Comparison of ENCODE assay signal across 9 cellular contexts in the genomic region with DNA sequence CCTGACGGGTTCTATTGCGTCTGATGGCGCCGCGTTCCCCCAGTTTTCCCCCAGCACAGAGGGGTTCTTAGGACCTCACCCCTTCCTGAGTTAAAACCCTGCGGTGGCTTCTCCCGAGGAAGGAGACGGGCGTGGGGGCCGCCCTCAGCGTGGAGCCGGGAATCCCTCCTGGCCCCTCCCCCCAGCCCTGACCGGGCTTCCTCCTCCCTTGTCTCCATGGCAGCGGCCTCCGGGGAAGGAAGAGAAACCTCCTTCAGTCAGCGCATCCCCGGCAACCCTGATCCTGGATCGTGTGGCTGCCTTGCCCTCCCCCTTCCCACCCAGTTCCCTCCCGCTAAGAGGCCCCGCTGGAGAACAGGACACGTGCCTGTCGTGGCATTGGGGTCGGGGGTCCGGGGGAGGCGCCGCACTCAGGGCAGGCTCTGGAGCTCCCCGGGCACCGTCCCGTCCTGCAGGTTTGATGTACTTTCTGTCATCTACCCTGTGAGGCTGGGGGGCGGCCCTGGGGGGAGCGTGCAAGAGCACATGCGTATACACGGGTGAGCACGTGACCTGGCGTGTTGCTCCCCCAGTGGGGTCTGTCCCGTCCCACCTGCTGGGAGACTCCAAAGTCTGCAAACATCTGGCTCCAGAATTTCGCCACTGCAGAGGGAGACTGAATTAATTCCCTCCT. TPM values are rescaled to one million over a fixed set of nuclear protein-coding genes. Genes with fewer than 3 reads are reported as not detected.
DNase-seq lines count a peak whose midpoint lies in the region; ATAC-seq, FAIRE-seq and TF ChIP-seq lines count a peak whose summit lies in the region.
"Had no signal": no experiment of that assay in that cellular context is flagged by ENCODE, and none has a peak within 500 bp of the region (broad histone marks: within the 10 kb centered on the region; RNA-seq: fewer than 3 reads in every experiment).

No MANE protein-coding gene starts in this region.

- no peak overlapping the region for H3K4me3 Mint-ChIP-seq in CD14-positive monocyte
- H3K4me3 Mint-ChIP-seq in activated T-helper 1 cell treated with anti-CD3 and anti-CD28 coated beads, Interleukin-12 subunit alpha, Interleukin-12 subunit beta, Interleukin-2, Interleukin-4 antibody, amounts not matched to agents 30 ng/mL and 10 ng/mL and 1 ng/mL, durations not matched to agents 14 hours and 24 hours and 36 hours = no peak overlapping the region
- H3K4me3 Mint-ChIP-seq: CD8-positive, alpha-beta T cell had no signal

- no peak overlapping the region for H2BK15ac ChIP-seq in mesendoderm (replicated peaks; ENCODE audit: low read depth)

- no peaks in the 10 kb centered on the region for H3K79me1 ChIP-seq in mesendoderm (ENCODE audit: low read length)

- no peak overlapping the region for H2BK5ac ChIP-seq in mesendoderm (ENCODE audit: low read length)

- H3K4ac ChIP-seq in mesendoderm (ENCODE audit: low read depth, low read length) = no peak overlapping the region

- H3K79me2 ChIP-seq in mesendoderm (ENCODE audit: control insufficient read depth, insufficient read depth, low read length) = no peaks in the 10 kb centered on the region

- H3K23ac ChIP-seq in mesendoderm (ENCODE audit: low read length) = no peak overlapping the region

- peaks cover 0 to 6% (median 2%) of the 10 kb centered on the region in 3 donors for H3K27me3 Mint-ChIP-seq in CD14-positive monocyte (ENCODE audit: low read depth in 3 of 3)
- no peaks in the 10 kb centered on the region for H3K27me3 Mint-ChIP-seq in activated T-helper 1 cell treated with anti-CD3 and anti-CD28 coated beads, Interleukin-12 subunit alpha, Interleukin-12 subunit beta, Interleukin-2, Interleukin-4 antibody, amounts not matched to agents 30 ng/mL and 10 ng/mL and 1 ng/mL, durations not matched to agents 14 hours and 24 hours and 36 hours (ENCODE audit: insufficient read depth)

- no peaks in the 10 kb centered on the region for H3K9me3 ChIP-seq in A549

- no peak for FAIRE-seq in A549 (lab: Jason Lieb, UNC)

- peak overlapping the region; percentile 97 to 100 for H3K27ac ChIP-seq in A549
- H3K27ac ChIP-seq in mesendoderm (ENCODE audit: low read depth, low read length) = no peak overlapping the region

- H2BK120ac ChIP-seq in mesendoderm (ENCODE audit: low read depth, low read length) = no peak overlapping the region

- H3K9me3 Mint-ChIP-seq in CD14-positive monocyte = peaks cover 0 to 8% (median 5%) of the 10 kb centered on the region in 7 donors
- no peaks in the 10 kb centered on the region for H3K9me3 Mint-ChIP-seq in activated T-helper 1 cell treated with anti-CD3 and anti-CD28 coated beads, Interleukin-12 subunit alpha, Interleukin-12 subunit beta, Interleukin-2, Interleukin-4 antibody, amounts not matched to agents 30 ng/mL and 10 ng/mL and 1 ng/mL, durations not matched to agents 14 hours and 24 hours and 36 hours
- H3K9me3 Mint-ChIP-seq: CD8-positive, alpha-beta T cell had no signal

- TF ChIP-seq RAD21 in A549 (conservative IDR thresholded peaks at IDR 0.05 in 1 of 2, IDR thresholded peaks at IDR 0.05 in 1 of 2) = no peak

- no peak overlapping the region for H2AK5ac ChIP-seq in mesendoderm (ENCODE audit: low read length)

- DNase-seq in A549 (ENCODE audit: low read depth in 1 of 2, low spot score in 1 of 2) (peak; percentile 58 to 69), NCI-H1436 (lab: John Stamatoyannopoulos, UW) (peak; percentile 71), cardiac fibroblast (ENCODE audit: low read depth in 2 of 2) (peak; percentile 72 to 77), mesendoderm (peak; percentile 42), CD14-positive monocyte (ENCODE audit: low spot score) (no peak), NCI-H510A (lab: John Stamatoyannopoulos, UW) (no peak)
- no peak for DNase-seq in activated naive CD4-positive, alpha-beta T cell (lab: John Stamatoyannopoulos, UW)
- DNase-seq in activated T-helper 1 cell treated with anti-CD3 and anti-CD28 coated beads, Interleukin-12 subunit alpha, Interleukin-12 subunit beta, Interleukin-2, Interleukin-4 antibody, amounts not matched to agents 30 ng/mL and 10 ng/mL and 1 ng/mL, durations not matched to agents 14 hours and 24 hours and 36 hours (ENCODE audit: low spot score) = no peak
- DNase-seq: CD8-positive, alpha-beta T cell had no signal

- POLR2A ChIA-PET in A549 (lab: Yijun Ruan, JAX) = no interaction called here

- no peak overlapping the region for H3K9ac ChIP-seq in mesendoderm (ENCODE audit: low read length)

- H3K4me3 ChIP-seq in A549 (peak overlapping the region; percentile 36), cardiac fibroblast (replicated peaks in 1 of 2; ENCODE audit: low read depth in 2 of 2, low read length in 2 of 2) (peak overlapping the region in 1 of 2 donors; percentile 34), mesendoderm (ENCODE audit: low read length) (no peak overlapping the region)

- CTCF ChIA-PET in A549 (lab: Yijun Ruan, JAX) = interaction anchor here (1.1 to 5.6 kb wide), 7 partner anchors 9 to 126 kb away, joined by 3 to 53 read pairs (median 4); no protein-coding TSS in a partner anchor

- no peak overlapping the region for H3K56ac ChIP-seq in mesendoderm (ENCODE audit: low read length)

- no peak overlapping the region for H3K27ac Mint-ChIP-seq in CD14-positive monocyte
- no peak overlapping the region for H3K27ac Mint-ChIP-seq in activated T-helper 1 cell treated with anti-CD3 and anti-CD28 coated beads, Interleukin-12 subunit alpha, Interleukin-12 subunit beta, Interleukin-2, Interleukin-4 antibody, amounts not matched to agents 30 ng/mL and 10 ng/mL and 1 ng/mL, durations not matched to agents 14 hours and 24 hours and 36 hours
- H3K27ac Mint-ChIP-seq: CD8-positive, alpha-beta T cell had no signal

- ATAC-seq in A549 = peak; percentile 45 to 63; a peak in 5 of 6 replicates
- ATAC-seq: CD8-positive, alpha-beta T cell had no signal

- H3K18ac ChIP-seq in mesendoderm (ENCODE audit: low read length) = no peak overlapping the region

- no peak for TF ChIP-seq CTCF in A549 (IDR thresholded peaks at IDR 0.05)
- no peak for TF ChIP-seq CTCF in cardiac fibroblast (IDR thresholded peaks at IDR 0.05; ENCODE audit: low read depth, low read length)
- TF ChIP-seq CTCF in CD14-positive monocyte (IDR thresholded peaks at IDR 0.05) = no peak

- WGBS in A549 (ENCODE audit: missing lambda C conversion rate) = 46% methylated on average over 32 of the region's 37 CpGs
- no CpG with 5 or more reads among the region's 37 CpGs for WGBS in mesendoderm (ENCODE audit: extremely low coverage, insufficient coverage, low lambda C conversion rate)

- H3K4me1 ChIP-seq in A549 (peaks cover 49% of the 10 kb centered on the region), mesendoderm (ENCODE audit: control insufficient read depth, low read depth, low read length) (no peaks in the 10 kb centered on the region)

- no peaks in the 10 kb centered on the region for H3K27me3 ChIP-seq in mesendoderm (ENCODE audit: insufficient read depth, low read length, poor library complexity)

- H3K36me3 ChIP-seq in mesendoderm (ENCODE audit: control insufficient read depth, insufficient read depth, low read length) = no peaks in the 10 kb centered on the region

- intact Hi-C loops in CD14-positive monocyte (cut with micrococcal nuclease) = no loop called here
- intact Hi-C loops in activated T-helper 1 cell treated with anti-CD3 and anti-CD28 coated beads, Interleukin-12 subunit alpha, Interleukin-12 subunit beta, Interleukin-2, Interleukin-4 antibody, amounts not matched to agents 30 ng/mL and 10 ng/mL and 1 ng/mL, durations not matched to agents 14 hours and 24 hours and 36 hours (cut with micrococcal nuclease) = no loop called here

- TF ChIP-seq POLR2A in A549 (IDR thresholded peaks at IDR 0.05; ENCODE audit: low read length) = no peak

- no peak overlapping the region for H4K5ac ChIP-seq in mesendoderm (ENCODE audit: low read length)

- H3K4me2 ChIP-seq in A549 = peak overlapping the region; percentile 100
- no peak overlapping the region for H3K4me2 ChIP-seq in mesendoderm (ENCODE audit: low read length)

- no peaks in the 10 kb centered on the region for H3K36me3 Mint-ChIP-seq in CD14-positive monocyte
- no peaks in the 10 kb centered on the region for H3K36me3 Mint-ChIP-seq in activated T-helper 1 cell treated with anti-CD3 and anti-CD28 coated beads, Interleukin-12 subunit alpha, Interleukin-12 subunit beta, Interleukin-2, Interleukin-4 antibody, amounts not matched to agents 30 ng/mL and 10 ng/mL and 1 ng/mL, durations not matched to agents 14 hours and 24 hours and 36 hours (ENCODE audit: low read depth)
- H3K36me3 Mint-ChIP-seq: CD8-positive, alpha-beta T cell had no signal

- no peaks in the 10 kb centered on the region for H3K4me1 Mint-ChIP-seq in CD14-positive monocyte
- H3K4me1 Mint-ChIP-seq in activated T-helper 1 cell treated with anti-CD3 and anti-CD28 coated beads, Interleukin-12 subunit alpha, Interleukin-12 subunit beta, Interleukin-2, Interleukin-4 antibody, amounts not matched to agents 30 ng/mL and 10 ng/mL and 1 ng/mL, durations not matched to agents 14 hours and 24 hours and 36 hours (ENCODE audit: low read depth) = no peaks in the 10 kb centered on the region

- H4K8ac ChIP-seq in mesendoderm (ENCODE audit: low read depth, low read length) = no peak overlapping the region

- TF ChIP-seq EP300 in A549 (IDR thresholded peaks at IDR 0.05) = no peak

RNA-seq across cellular contexts. Expression of gene CACNA1H, which starts 30.5 kb away (rescaled TPM):
- polyA plus RNA-seq in A549 (2011; rRNA removed) (7.2 and 8.6 TPM in 2 replicates), A549 (2017; fragmentation: RNase III; extraction: RNeasy Plus Mini Kit Qiagen cat#74134 plus additional on column Dnase treatment) (11.7 to 15.8 TPM (median 14.1 TPM) in 3 replicates), CD14-positive monocyte (not detected)
- 11.7 and 18.5 TPM in 2 replicates for polyA plus RNA-seq in A549 (2012; cell fraction: cytosol; rRNA removed)
- 41.3 and 56.9 TPM in 2 replicates for polyA plus RNA-seq in A549 (2012; cell fraction: nucleus; rRNA removed)
- 14.1 and 17.6 TPM in 2 replicates for polyA minus RNA-seq in A549 (2011; rRNA and poly(A)+ RNA removed)
- polyA plus RNA-seq in mesendoderm (2013, experiment 1 of 2) = 5.3 TPM
- polyA plus RNA-seq in mesendoderm (2013, experiment 2 of 2) = 4.9 TPM
- total RNA-seq in activated T-helper 1 cell treated with anti-CD3 and anti-CD28 coated beads, Interleukin-12 subunit alpha, Interleukin-12 subunit beta, Interleukin-2, Interleukin-4 antibody, amounts not matched to agents 30 ng/mL and 10 ng/mL and 1 ng/mL, durations not matched to agents 14 hours and 24 hours and 36 hours = 0.12 and 0.18 TPM in 2 replicates

RNA-seq across cellular contexts. Expression of gene TPSG1, which starts 41.7 kb away (rescaled TPM):
- polyA plus RNA-seq in A549 (2011; rRNA removed) = not detected in 2 replicates
- 0.13 and 0.14 TPM in 2 replicates for polyA plus RNA-seq in A549 (2012; cell fraction: cytosol; rRNA removed)
- 0.23 TPM in 2 replicates for polyA plus RNA-seq in A549 (2012; cell fraction: nucleus; rRNA removed)
- 0.08 TPM in 1 of 3 replicates, not detected in the others for polyA plus RNA-seq in A549 (2017; fragmentation: RNase III; extraction: RNeasy Plus Mini Kit Qiagen cat#74134 plus additional on column Dnase treatment)
- polyA minus RNA-seq in A549 (2011; rRNA and poly(A)+ RNA removed) = not detected in 2 replicates
- polyA plus RNA-seq in mesendoderm (2013, experiment 1 of 2) = not detected
- not detected for polyA plus RNA-seq in mesendoderm (2013, experiment 2 of 2)
- polyA plus RNA-seq in CD14-positive monocyte = not detected
- not detected in 2 replicates for total RNA-seq in activated T-helper 1 cell treated with anti-CD3 and anti-CD28 coated beads, Interleukin-12 subunit alpha, Interleukin-12 subunit beta, Interleukin-2, Interleukin-4 antibody, amounts not matched to agents 30 ng/mL and 10 ng/mL and 1 ng/mL, durations not matched to agents 14 hours and 24 hours and 36 hours
- total RNA-seq: CD8-positive, alpha-beta T cell had no signal

RNA-seq across cellular contexts. Expression of gene TPSB2, which starts 46.6 kb away (rescaled TPM):
- polyA plus RNA-seq in A549 (2011; rRNA removed) = not detected in 2 replicates
- not detected in 2 replicates for polyA plus RNA-seq in A549 (2012; cell fraction: cytosol; rRNA removed)
- polyA plus RNA-seq in A549 (2012; cell fraction: nucleus; rRNA removed) = 0.06 TPM in 1 of 2 replicates, not detected in the other
- not detected in 3 replicates for polyA plus RNA-seq in A549 (2017; fragmentation: RNase III; extraction: RNeasy Plus Mini Kit Qiagen cat#74134 plus additional on column Dnase treatment)
- polyA minus RNA-seq in A549 (2011; rRNA and poly(A)+ RNA removed) = not detected in 2 replicates
- polyA plus RNA-seq in mesendoderm (2013, experiment 1 of 2) = not detected
- polyA plus RNA-seq in mesendoderm (2013, experiment 2 of 2) = not detected
- polyA plus RNA-seq in CD14-positive monocyte = not detected
- total RNA-seq in activated T-helper 1 cell treated with anti-CD3 and anti-CD28 coated beads, Interleukin-12 subunit alpha, Interleukin-12 subunit beta, Interleukin-2, Interleukin-4 antibody, amounts not matched to agents 30 ng/mL and 10 ng/mL and 1 ng/mL, durations not matched to agents 14 hours and 24 hours and 36 hours = not detected in 2 replicates
- total RNA-seq: CD8-positive, alpha-beta T cell had no signal

RNA-seq across cellular contexts. Expression of gene TPSAB1, which starts 57.1 kb away (rescaled TPM):
- not detected in 2 replicates for polyA plus RNA-seq in A549 (2011; rRNA removed)
- 0.04 TPM in 1 of 2 replicates, not detected in the other for polyA plus RNA-seq in A549 (2012; cell fraction: cytosol; rRNA removed)
- not detected in 2 replicates for polyA plus RNA-seq in A549 (2012; cell fraction: nucleus; rRNA removed)
- not detected in 3 replicates for polyA plus RNA-seq in A549 (2017; fragmentation: RNase III; extraction: RNeasy Plus Mini Kit Qiagen cat#74134 plus additional on column Dnase treatment)
- polyA minus RNA-seq in A549 (2011; rRNA and poly(A)+ RNA removed) = not detected in 2 replicates
- polyA plus RNA-seq in mesendoderm (2013, experiment 1 of 2) = not detected
- not detected for polyA plus RNA-seq in mesendoderm (2013, experiment 2 of 2)
- not detected for polyA plus RNA-seq in CD14-positive monocyte
- not detected in 2 replicates for total RNA-seq in activated T-helper 1 cell treated with anti-CD3 and anti-CD28 coated beads, Interleukin-12 subunit alpha, Interleukin-12 subunit beta, Interleukin-2, Interleukin-4 antibody, amounts not matched to agents 30 ng/mL and 10 ng/mL and 1 ng/mL, durations not matched to agents 14 hours and 24 hours and 36 hours
- total RNA-seq: CD8-positive, alpha-beta T cell had no signal

Comparison
In these comparisons a context has a peak if more than half of its experiments do, and no peak if none do; other contexts are left out.
1. DNase-seq: peak in A549 (2 of 2), NCI-H1436 (single experiment), cardiac fibroblast (2 of 2) and mesendoderm (single experiment); none in activated naive CD4-positive, alpha-beta T cell (0 of 4), CD14-positive monocyte (single experiment), activated T-helper 1 cell treated with anti-CD3 and anti-CD28 coated beads, Interleukin-12 subunit alpha, Interleukin-12 subunit beta, Interleukin-2, Interleukin-4 antibody, amounts not matched to agents 30 ng/mL and 10 ng/mL and 1 ng/mL, durations not matched to agents 14 hours and 24 hours and 36 hours (single experiment) and NCI-H510A (single experiment).
2. RNA of gene CACNA1H, which starts 30.5 kb away (polyA plus RNA-seq): 7.2 to 56.9 TPM in A549; not detected in CD14-positive monocyte; every median in the first group is over 4 times any median in the second.